29 cellular contexts compared by ENCODE assay signal in genomic region chrX:15072259-15072658, GRCh38.
"Had no signal": no experiment of that assay in that cellular context is flagged by ENCODE, and none has a peak within 500 bp of the region (broad histone marks: within the 10 kb centered on the region; RNA-seq: fewer than 3 reads in every experiment).

No MANE protein-coding gene starts in this region.

- H3K4me3 Mint-ChIP-seq: stimulated activated effector memory CD8-positive, alpha-beta T cell treated with anti-CD3 and anti-CD28 coated beads, Interleukin-12 subunit alpha, Interleukin-12 subunit beta, amount 100 ng/mL, for 72 hours; stimulated activated memory B cell treated with anti-CD40 and anti-IgM and Interleukin-4, amounts not matched to agents 10 μg/mL and 1 μg/mL and 100 μg/mL, for 72 hours; stimulated activated naive B cell treated with anti-CD40 and anti-IgM and Interleukin-4, amounts not matched to agents 10 μg/mL and 1 μg/mL and 100 μg/mL, for 72 hours; stimulated activated naive CD8-positive, alpha-beta T cell treated with anti-CD3 and anti-CD28 coated beads, Interleukin-15, amount 100 ng/mL, for 72 hours; stimulated activated naive CD8-positive, alpha-beta T cell treated with anti-CD3 and anti-CD28 coated beads, Interleukin-15, Interleukin-2, amounts not matched to agents 100 ng/mL and 50 ng/mL, for 24 hours; type B pancreatic cell had no signal

- H3K4me1 Mint-ChIP-seq: stimulated activated effector memory CD8-positive, alpha-beta T cell treated with anti-CD3 and anti-CD28 coated beads, Interleukin-12 subunit alpha, Interleukin-12 subunit beta, amount 100 ng/mL, for 72 hours; stimulated activated memory B cell treated with anti-CD40 and anti-IgM and Interleukin-4, amounts not matched to agents 10 μg/mL and 1 μg/mL and 100 μg/mL, for 72 hours; stimulated activated naive B cell treated with anti-CD40 and anti-IgM and Interleukin-4, amounts not matched to agents 10 μg/mL and 1 μg/mL and 100 μg/mL, for 72 hours; stimulated activated naive CD8-positive, alpha-beta T cell treated with anti-CD3 and anti-CD28 coated beads, Interleukin-15, amount 100 ng/mL, for 72 hours had no signal

- H3K4me3 ChIP-seq: stomach, suprapubic skin, testis, thoracic aorta, thyroid gland, tibial artery, tibial nerve, transverse colon, upper lobe of left lung, upper lobe of right lung, uterus, vagina had no signal

- FAIRE-seq: urothelium cell line had no signal

- H3K27ac ChIP-seq: stomach, suprapubic skin, testis, thoracic aorta, thyroid gland, tibial artery, tibial nerve, transverse colon, upper lobe of left lung, upper lobe of right lung, uterus, vagina had no signal

- H3K27me3 Mint-ChIP-seq: stimulated activated memory B cell treated with anti-CD40 and anti-IgM and Interleukin-4, amounts not matched to agents 10 μg/mL and 1 μg/mL and 100 μg/mL, for 72 hours; stimulated activated naive CD8-positive, alpha-beta T cell treated with anti-CD3 and anti-CD28 coated beads, Interleukin-15, Interleukin-2, amounts not matched to agents 100 ng/mL and 50 ng/mL, for 24 hours; type B pancreatic cell had no signal

- H3K36me3 ChIP-seq: stomach, suprapubic skin, thoracic aorta, thyroid gland, tibial artery, tibial nerve, transverse colon, upper lobe of left lung, upper lobe of right lung, uterus, vagina had no signal

- H3K9me3 Mint-ChIP-seq: stimulated activated effector memory CD8-positive, alpha-beta T cell treated with anti-CD3 and anti-CD28 coated beads, Interleukin-12 subunit alpha, Interleukin-12 subunit beta, amount 100 ng/mL, for 72 hours; stimulated activated memory B cell treated with anti-CD40 and anti-IgM and Interleukin-4, amounts not matched to agents 10 μg/mL and 1 μg/mL and 100 μg/mL, for 72 hours; stimulated activated naive B cell treated with anti-CD40 and anti-IgM and Interleukin-4, amounts not matched to agents 10 μg/mL and 1 μg/mL and 100 μg/mL, for 72 hours; stimulated activated naive CD8-positive, alpha-beta T cell treated with anti-CD3 and anti-CD28 coated beads, Interleukin-15, amount 100 ng/mL, for 72 hours; stimulated activated naive CD8-positive, alpha-beta T cell treated with anti-CD3 and anti-CD28 coated beads, Interleukin-15, Interleukin-2, amounts not matched to agents 100 ng/mL and 50 ng/mL, for 24 hours; type B pancreatic cell had no signal

- H3K27ac Mint-ChIP-seq: stimulated activated effector memory CD8-positive, alpha-beta T cell treated with anti-CD3 and anti-CD28 coated beads, Interleukin-12 subunit alpha, Interleukin-12 subunit beta, amount 100 ng/mL, for 72 hours; stimulated activated memory B cell treated with anti-CD40 and anti-IgM and Interleukin-4, amounts not matched to agents 10 μg/mL and 1 μg/mL and 100 μg/mL, for 72 hours; stimulated activated naive B cell treated with anti-CD40 and anti-IgM and Interleukin-4, amounts not matched to agents 10 μg/mL and 1 μg/mL and 100 μg/mL, for 72 hours; stimulated activated naive CD8-positive, alpha-beta T cell treated with anti-CD3 and anti-CD28 coated beads, Interleukin-15, amount 100 ng/mL, for 72 hours; stimulated activated naive CD8-positive, alpha-beta T cell treated with anti-CD3 and anti-CD28 coated beads, Interleukin-15, Interleukin-2, amounts not matched to agents 100 ng/mL and 50 ng/mL, for 24 hours; type B pancreatic cell had no signal

- H3K36me3 Mint-ChIP-seq: stimulated activated effector memory CD8-positive, alpha-beta T cell treated with anti-CD3 and anti-CD28 coated beads, Interleukin-12 subunit alpha, Interleukin-12 subunit beta, amount 100 ng/mL, for 72 hours; stimulated activated memory B cell treated with anti-CD40 and anti-IgM and Interleukin-4, amounts not matched to agents 10 μg/mL and 1 μg/mL and 100 μg/mL, for 72 hours; stimulated activated naive B cell treated with anti-CD40 and anti-IgM and Interleukin-4, amounts not matched to agents 10 μg/mL and 1 μg/mL and 100 μg/mL, for 72 hours; type B pancreatic cell had no signal

- DNase-seq: stimulated activated CD4-positive, alpha-beta T cell treated with anti-CD3 and anti-CD28 coated beads, Interleukin-2, amount 100 ng/mL, for 48 hours; stimulated activated CD4-positive, alpha-beta T cell treated with anti-CD3 and anti-CD28 coated beads, Interleukin-4, amount 100 ng/mL, for 1 hour; stimulated activated CD4-positive, alpha-beta T cell treated with anti-CD3 and anti-CD28 coated beads, Interleukin-4, amount 100 ng/mL, for 24 hours; stimulated activated CD4-positive, alpha-beta T cell treated with anti-CD3 and anti-CD28 coated beads, Interleukin-4, amount 100 ng/mL, for 4 hours; stimulated activated CD8-positive, alpha-beta memory T cell treated with anti-CD3 and anti-CD28 coated beads, Interleukin-4, amount 100 ng/mL, for 48 hours; stimulated activated naive B cell treated with anti-CD40 and anti-IgM and Interleukin-4, amounts not matched to agents 10 μg/mL and 1 μg/mL and 100 μg/mL, for 72 hours; stimulated activated naive CD4-positive, alpha-beta T cell; stimulated activated naive CD4-positive, alpha-beta T cell treated with Interleukin-2 at 50 U/mL for 16 hours; stimulated activated naive CD8-positive, alpha-beta T cell treated with anti-CD3 and anti-CD28 coated beads, Interleukin-15, amount 100 ng/mL, for 72 hours; stimulated activated naive CD8-positive, alpha-beta T cell treated with anti-CD3 and anti-CD28 coated beads, Interleukin-15, Interleukin-2, amounts not matched to agents 100 U/mL and 50 U/mL, for 24 hours; stomach; substantia nigra; testis; thyroid gland; tibial artery; transverse colon; trophoblast cell; upper lobe of left lung; upper lobe of right lung; uterus had no signal

- H3K4me1 ChIP-seq: stomach, suprapubic skin, testis, thyroid gland, tibial artery, tibial nerve, transverse colon, upper lobe of left lung, upper lobe of right lung, uterus, vagina had no signal

- H3K27me3 ChIP-seq: stomach, suprapubic skin, testis, thyroid gland, tibial artery, tibial nerve, transverse colon, upper lobe of left lung, upper lobe of right lung, uterus, vagina had no signal

- ATAC-seq: stimulated activated effector memory CD8-positive, alpha-beta T cell treated with anti-CD3 and anti-CD28 coated beads, Interleukin-12 subunit alpha, Interleukin-12 subunit beta, amount 100 ng/mL, for 72 hours; stimulated activated memory B cell treated with anti-CD40 and anti-IgM and Interleukin-4, amounts not matched to agents 10 μg/mL and 1 μg/mL and 100 μg/mL, for 72 hours; stimulated activated naive B cell treated with anti-CD40 and anti-IgM and Interleukin-4, amounts not matched to agents 10 μg/mL and 1 μg/mL and 100 μg/mL, for 72 hours; stimulated activated naive CD8-positive, alpha-beta T cell treated with anti-CD3 and anti-CD28 coated beads, Interleukin-15, amount 100 ng/mL, for 72 hours; stimulated activated naive CD8-positive, alpha-beta T cell treated with anti-CD3 and anti-CD28 coated beads, Interleukin-15, Interleukin-2, amounts not matched to agents 100 U/mL and 50 U/mL, for 24 hours; upper lobe of right lung had no signal

- H3K9me3 ChIP-seq: stomach, suprapubic skin, testis, thoracic aorta, thyroid gland, tibial nerve, transverse colon, upper lobe of left lung, upper lobe of right lung, uterus, vagina had no signal
